Comparison of ENCODE assay signal across 7 cellular contexts in genomic region chr5:10333154-10334006, GRCh38. TPM values are rescaled to one million over a fixed set of nuclear protein-coding genes. Genes with fewer than 3 reads are reported as not detected.
DNase-seq lines count a peak whose midpoint lies in the region; ATAC-seq and TF ChIP-seq lines count a peak whose summit lies in the region.

No MANE protein-coding gene starts in this region.

- no peak overlapping the region for H2BK120ac ChIP-seq in trophoblast cell (ENCODE audit: insufficient read depth, low read length, poor library complexity)

- TF ChIP-seq CTCF in cardiac muscle cell (IDR thresholded peaks at IDR 0.05; ENCODE audit: low read depth, low read length): no peak

- H3K23ac ChIP-seq in trophoblast cell (ENCODE audit: low read length): no peak overlapping the region

- H4K8ac ChIP-seq in trophoblast cell (ENCODE audit: low read depth, low read length): no peak overlapping the region

- peaks cover 0 to 6% of the 10 kb centered on the region in 2 donors for H3K36me3 Mint-ChIP-seq in activated naive CD4-positive, alpha-beta T cell treated with anti-CD3 and anti-CD28 coated beads, Interleukin-2, amount 50 U/mL, for 72 hours

- H4K91ac ChIP-seq in trophoblast cell (ENCODE audit: low read depth, low read length): no peak overlapping the region

- peak; percentile 67 for ATAC-seq in GM18505 (IDR thresholded peaks at IDR 0.05; ENCODE audit: unreplicated experiment)
- ATAC-seq in HG02943 (IDR thresholded peaks at IDR 0.05; ENCODE audit: low read depth, unreplicated experiment): peak; percentile 67
- peak; percentile 50 to 56 for ATAC-seq in activated naive CD4-positive, alpha-beta T cell treated with anti-CD3 and anti-CD28 coated beads, Interleukin-2, amount 50 U/mL, for 72 hours
- no peak for ATAC-seq in HG03039 (IDR thresholded peaks at IDR 0.05; ENCODE audit: unreplicated experiment)

- H3K4me2 ChIP-seq in trophoblast cell (ENCODE audit: low read length): peak overlapping the region; percentile 73

- H2AK5ac ChIP-seq in trophoblast cell (ENCODE audit: low read length): no peak overlapping the region

- H3K4me1 ChIP-seq in cardiac muscle cell (ENCODE audit: low read depth) (peaks cover 3% of the 10 kb centered on the region), trophoblast cell (ENCODE audit: control insufficient read depth in 1 of 2, insufficient read depth in 2 of 2, low read length in 2 of 2) (peaks cover 6 to 10% of the 10 kb centered on the region in 2 experiments)

- H3K14ac ChIP-seq in trophoblast cell (ENCODE audit: low read length): no peak overlapping the region

- no peaks in the 10 kb centered on the region for H3K79me1 ChIP-seq in trophoblast cell (ENCODE audit: low read length)

- H2BK12ac ChIP-seq in trophoblast cell (ENCODE audit: low read length): no peak overlapping the region

- no peaks in the 10 kb centered on the region for H3K9me3 Mint-ChIP-seq in activated naive CD4-positive, alpha-beta T cell treated with anti-CD3 and anti-CD28 coated beads, Interleukin-2, amount 50 U/mL, for 72 hours

- H3K27me3 ChIP-seq in cardiac muscle cell: peaks cover 75% of the 10 kb centered on the region
- peaks cover 42% of the 10 kb centered on the region for H3K27me3 ChIP-seq in trophoblast cell (ENCODE audit: insufficient read depth, low read length)

- peak overlapping the region; percentile 54 for H2AFZ ChIP-seq in trophoblast cell (ENCODE audit: insufficient read depth, low read length, poor library complexity)

- H3K4me3 ChIP-seq in cardiac muscle cell (peak overlapping the region; percentile 62), trophoblast cell (ENCODE audit: low read depth, low read length) (peak overlapping the region; percentile 62)

- no CpG with 5 or more reads among the region's 81 CpGs for WGBS in trophoblast cell (ENCODE audit: extremely low coverage, insufficient coverage, insufficient read length)

- H3K9ac ChIP-seq in trophoblast cell (ENCODE audit: low read length): no peak overlapping the region

- no peak overlapping the region for H3K18ac ChIP-seq in trophoblast cell (ENCODE audit: low read length)

- peak in 1 of 2 donors; percentile 19 for DNase-seq in activated naive CD4-positive, alpha-beta T cell treated with anti-CD3 and anti-CD28 coated beads, Interleukin-2, amount 50 U/mL, for 72 hours (ENCODE audit: low spot score in 2 of 2)
- DNase-seq in cardiac muscle cell (ENCODE audit: low read depth in 1 of 2, low spot score in 1 of 2): peak; percentile 59
- peak; percentile 14 to 46 for DNase-seq in trophoblast cell
- no peak for DNase-seq in NK-92 treated with Interleukin-12 subunit alpha and Interleukin-12 subunit beta, amount 100 ng/mL, for 24 hours (lab: John Stamatoyannopoulos, UW)

- H3K79me2 ChIP-seq in trophoblast cell (ENCODE audit: control insufficient read depth, insufficient read depth, low read length, poor library complexity): no peaks in the 10 kb centered on the region

- no peak overlapping the region for H3K4ac ChIP-seq in trophoblast cell (ENCODE audit: low read depth, low read length)

- H3K9me3 ChIP-seq in cardiac muscle cell (ENCODE audit: low read depth) (no peaks in the 10 kb centered on the region), trophoblast cell (ENCODE audit: insufficient read depth, low read depth, low read length) (peaks cover 4% of the 10 kb centered on the region)

- H3K27ac Mint-ChIP-seq in activated naive CD4-positive, alpha-beta T cell treated with anti-CD3 and anti-CD28 coated beads, Interleukin-2, amount 50 U/mL, for 72 hours: no peak overlapping the region

- no peak overlapping the region for H4K12ac ChIP-seq in trophoblast cell (ENCODE audit: low read depth, low read length)

- H3K27ac ChIP-seq in cardiac muscle cell (no peak overlapping the region), trophoblast cell (ENCODE audit: low read depth, low read length) (no peak overlapping the region)

- TF ChIP-seq POLR2A in GM18505 (IDR thresholded peaks at IDR 0.05; ENCODE audit: borderline replicate concordance, extremely low read depth, insufficient read depth, insufficient read length): no peak

- H2BK5ac ChIP-seq in trophoblast cell (ENCODE audit: low read depth, low read length, poor library complexity): no peak overlapping the region

- H3K36me3 ChIP-seq in cardiac muscle cell (no peaks in the 10 kb centered on the region), trophoblast cell (ENCODE audit: control insufficient read depth in 1 of 2, insufficient read depth in 2 of 2, low read length in 2 of 2) (no peaks in the 10 kb centered on the region)

RNA-seq across cellular contexts. Expression of gene MARCHF6, which starts 20.1 kb away (rescaled TPM):
- total RNA-seq in activated naive CD4-positive, alpha-beta T cell treated with anti-CD3 and anti-CD28 coated beads, Interleukin-2, amount 50 U/mL, for 72 hours: 100 to 1,000 TPM in 1 of 2 donors, 10 to 100 TPM in 1; 96.3 to 115 TPM
- 54.8 and 75.1 TPM in 2 replicates for total RNA-seq in cardiac muscle cell
- polyA plus RNA-seq in cardiac muscle cell: 56.8 and 120 TPM in 2 replicates
- 57.9 and 61.3 TPM in 2 replicates for polyA plus RNA-seq in trophoblast cell (2013)

RNA-seq across cellular contexts. Expression of gene CMBL, which starts 25.7 kb away (rescaled TPM):
- total RNA-seq in activated naive CD4-positive, alpha-beta T cell treated with anti-CD3 and anti-CD28 coated beads, Interleukin-2, amount 50 U/mL, for 72 hours: 1 to 10 TPM in 1 of 2 donors, under 1 TPM in 1; 0.80 to 1.7 TPM
- 1.3 TPM in 2 replicates for total RNA-seq in cardiac muscle cell
- 3.9 and 10.9 TPM in 2 replicates for polyA plus RNA-seq in cardiac muscle cell
- 7.8 and 8.8 TPM in 2 replicates for polyA plus RNA-seq in trophoblast cell (2013)
